Comparison of ENCODE assay signal across 20 cellular contexts in the genomic region with DNA sequence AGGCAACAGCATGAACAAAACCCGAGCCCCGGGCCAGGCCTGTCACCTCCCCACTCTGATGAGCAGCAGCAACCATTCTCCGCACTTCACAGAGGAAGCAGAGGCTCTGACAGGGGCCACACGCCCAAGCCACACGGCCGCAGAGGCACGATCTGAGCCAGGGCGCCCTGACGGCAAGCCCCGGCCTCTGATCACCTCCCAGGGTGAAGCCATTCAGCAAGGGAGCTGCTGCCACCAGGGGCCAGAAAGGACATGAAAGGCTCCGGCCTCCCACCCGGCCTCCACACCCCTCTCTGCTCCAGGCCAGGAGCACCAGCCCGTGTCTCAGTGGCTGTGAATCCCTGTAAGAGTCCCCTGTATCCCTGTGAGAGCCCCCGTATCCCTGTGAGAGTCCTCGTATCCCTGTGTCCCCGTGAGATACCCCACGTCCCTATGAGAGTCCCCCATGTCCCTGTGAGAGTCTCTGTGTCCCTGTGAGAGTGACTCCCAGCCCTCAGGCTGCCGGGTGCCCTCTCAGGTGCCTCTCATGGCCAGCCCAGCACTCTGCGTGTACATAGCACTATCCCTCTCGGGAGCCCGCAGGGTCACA.
A peak's percentile ranks its signal among the peaks of the same experiment; 100 is the strongest.
DNase-seq lines count a peak whose midpoint lies in the region; ATAC-seq and TF ChIP-seq lines count a peak whose summit lies in the region.
"Had no signal": no experiment of that assay in that cellular context is flagged by ENCODE, and none has a peak within 500 bp of the region (broad histone marks: within the 10 kb centered on the region; RNA-seq: fewer than 3 reads in every experiment).

No MANE protein-coding gene starts in this region.

- no peak overlapping the region for H3K4me3 Mint-ChIP-seq in WTC11
- H3K4me3 Mint-ChIP-seq: activated CD8-positive, alpha-beta T cell treated with anti-CD3 and anti-CD28 coated beads for 36 hours; dendritic cell treated with granulocyte-macrophage colony-stimulating factor and Interleukin-4, amounts not matched to agents 40 ng/mL and 50 ng/mL, for 4 days had no signal

- no peak overlapping the region for H2AFZ ChIP-seq in mesenchymal stem cell (ENCODE audit: low read depth, low read length)

- peak overlapping the region; percentile 34 for H2BK15ac ChIP-seq in mesenchymal stem cell (ENCODE audit: low read depth, poor library complexity, severe bottlenecking)

- no peak overlapping the region for H3K18ac ChIP-seq in mesenchymal stem cell (ENCODE audit: low read depth in 1 of 2, low read length in 2 of 2)

- peak; percentile 7 for DNase-seq in WTC11 (ENCODE audit: low spot score)
- DNase-seq in mesenchymal stem cell, result no peak
- DNase-seq in sigmoid colon, result peak; percentile 45
- DNase-seq in germinal center (ENCODE audit: low spot score), result no peak
- no peak for DNase-seq in DMS153 treated with DMSO at 0.1 percent for 48 hours (lab: John Stamatoyannopoulos, UW; ENCODE audit: unreplicated experiment)
- DNase-seq: activated CD8-positive, alpha-beta T cell treated with anti-CD3 and anti-CD28 coated beads for 36 hours; activated naive CD4-positive, alpha-beta T cell treated with Interleukin-2 at 50 U/mL for 16 hours; activated T-cell treated with anti-CD3 and anti-CD28 coated beads for 4 hours; MM.1S; NCI-H1417 treated with DMSO at 0.1 percent for 48 hours; NCI-H524 treated with DMSO at 0.1 percent for 48 hours had no signal

- H3K27ac Mint-ChIP-seq in WTC11, result peak overlapping the region; percentile 84; the same call in 1 of the 2 replicates
- H3K27ac Mint-ChIP-seq: activated CD8-positive, alpha-beta T cell treated with anti-CD3 and anti-CD28 coated beads for 36 hours; dendritic cell treated with granulocyte-macrophage colony-stimulating factor and Interleukin-4, amounts not matched to agents 40 ng/mL and 50 ng/mL, for 4 days had no signal

- intact Hi-C loops in sigmoid colon (cut with DNase I), result no loop called here

- H2BK5ac ChIP-seq in mesenchymal stem cell (ENCODE audit: low read depth, low read length, poor library complexity, severe bottlenecking), result no peak overlapping the region

- peaks cover 0 to 45% (median 0%) of the 10 kb centered on the region in 11 experiments; a peak in 8 of 22 replicates for H3K27me3 ChIP-seq in BLaER1 treated with 17β-estradiol and CSF1 and Interleukin-3, amounts not matched to agents 10 nM and 100 nM
- H3K27me3 ChIP-seq in mesenchymal stem cell (ENCODE audit: control insufficient read depth in 1 of 2, insufficient read depth in 1 of 2, low read length in 2 of 2) (no peaks in the 10 kb centered on the region), sigmoid colon (no peaks in the 10 kb centered on the region)
- H3K27me3 ChIP-seq: cardiac muscle cell, right lobe of liver had no signal

- no peak overlapping the region for H3K4me3 ChIP-seq in BLaER1 treated with 17β-estradiol and CSF1 and Interleukin-3, amounts not matched to agents 10 nM and 100 nM
- H3K4me3 ChIP-seq in mesenchymal stem cell (ENCODE audit: insufficient read depth in 1 of 2, low read depth in 1 of 2, low read length in 2 of 2) (no peak overlapping the region), sigmoid colon (no peak overlapping the region)
- H3K4me3 ChIP-seq: cardiac muscle cell, K562, right lobe of liver, thoracic aorta had no signal

- H3K14ac ChIP-seq in mesenchymal stem cell (ENCODE audit: low read length in 2 of 2), result no peak overlapping the region

- H3K36me3 ChIP-seq in BLaER1 treated with 17β-estradiol and CSF1 and Interleukin-3, amounts not matched to agents 10 nM and 100 nM, result peaks cover 12 to 35% (median 26%) of the 10 kb centered on the region in 11 experiments; a peak in 21 of 22 replicates
- H3K36me3 ChIP-seq in mesenchymal stem cell (ENCODE audit: control insufficient read depth in 1 of 2, insufficient read depth in 2 of 2, low read depth in 1 of 2, low read length in 2 of 2), result peaks cover 7 to 36% of the 10 kb centered on the region in 2 experiments
- peaks cover 0 to 7% (median 0%) of the 10 kb centered on the region in 4 donors for H3K36me3 ChIP-seq in sigmoid colon
- H3K36me3 ChIP-seq: cardiac muscle cell, right lobe of liver, thoracic aorta had no signal

- H2BK120ac ChIP-seq in mesenchymal stem cell (ENCODE audit: low read depth, low read length), result no peak overlapping the region

- no peaks in the 10 kb centered on the region for H3K9me3 ChIP-seq in BLaER1 treated with 17β-estradiol and CSF1 and Interleukin-3, amounts not matched to agents 10 nM and 100 nM (replicated peaks in 1 of 11)
- H3K9me3 ChIP-seq in mesenchymal stem cell (ENCODE audit: control insufficient read depth, low read length) (no peaks in the 10 kb centered on the region), sigmoid colon (no peaks in the 10 kb centered on the region)
- H3K9me3 ChIP-seq: Caco-2, right lobe of liver, thoracic aorta had no signal

- peak overlapping the region in 1 of 11 experiments; percentile 12; a peak in 1 of 22 replicates for H3K9ac ChIP-seq in BLaER1 treated with 17β-estradiol and CSF1 and Interleukin-3, amounts not matched to agents 10 nM and 100 nM
- no peak overlapping the region for H3K9ac ChIP-seq in mesenchymal stem cell (ENCODE audit: low read length)

- TF ChIP-seq CTCF in WTC11 (IDR thresholded peaks at IDR 0.05) (no peak), sigmoid colon (IDR thresholded peaks at IDR 0.05) (no peak)

- H3K23ac ChIP-seq in mesenchymal stem cell (ENCODE audit: low read length in 2 of 2), result no peak overlapping the region

- no peak for TF ChIP-seq POLR2A in sigmoid colon (IDR thresholded peaks at IDR 0.05)

- H3K4me2 ChIP-seq in BLaER1 treated with 17β-estradiol and CSF1 and Interleukin-3, amounts not matched to agents 10 nM and 100 nM, result peak overlapping the region in 8 of 11 experiments; percentile 61 to 99 (median 82); a peak in 13 of 22 replicates
- H3K4me2 ChIP-seq in mesenchymal stem cell (ENCODE audit: low read length, poor library complexity, severe bottlenecking), result no peak overlapping the region

- H2AK5ac ChIP-seq in mesenchymal stem cell (ENCODE audit: low read length, severe bottlenecking), result no peak overlapping the region

- no peak overlapping the region for H4K8ac ChIP-seq in mesenchymal stem cell (ENCODE audit: low read length)

- no peak overlapping the region for H3K4ac ChIP-seq in mesenchymal stem cell (ENCODE audit: low read depth in 1 of 2, low read length in 2 of 2)

- peaks cover 11% of the 10 kb centered on the region for H3K9me3 Mint-ChIP-seq in WTC11
- H3K9me3 Mint-ChIP-seq: activated CD8-positive, alpha-beta T cell treated with anti-CD3 and anti-CD28 coated beads for 36 hours had no signal

- no peak overlapping the region for H2BK12ac ChIP-seq in mesenchymal stem cell (ENCODE audit: low read length in 2 of 2)

- 97% methylated on average over 21 of the region's 21 CpGs for WGBS in mesenchymal stem cell
- WGBS in sigmoid colon, 2 donors, result 97% methylated on average over 21 of the region's 21 CpGs

- H3K27me3 Mint-ChIP-seq in WTC11 (ENCODE audit: low read depth), result no peaks in the 10 kb centered on the region
- H3K27me3 Mint-ChIP-seq: activated CD8-positive, alpha-beta T cell treated with anti-CD3 and anti-CD28 coated beads for 36 hours; dendritic cell treated with granulocyte-macrophage colony-stimulating factor and Interleukin-4, amounts not matched to agents 40 ng/mL and 50 ng/mL, for 4 days had no signal

- no peak overlapping the region for H3K27ac ChIP-seq in BLaER1 treated with 17β-estradiol and CSF1 and Interleukin-3, amounts not matched to agents 10 nM and 100 nM
- no peak overlapping the region for H3K27ac ChIP-seq in mesenchymal stem cell (ENCODE audit: low read length, poor library complexity, severe bottlenecking)
- no peak overlapping the region for H3K27ac ChIP-seq in sigmoid colon
- H3K27ac ChIP-seq: cardiac muscle cell, right lobe of liver, thoracic aorta had no signal

- CTCF ChIA-PET in WTC11 (lab: Charles Lee), result interaction anchor here (0.7 kb wide), 1 partner anchor 776 kb away, joined by 3 read pairs; no protein-coding TSS in a partner anchor

- H3K79me1 ChIP-seq in mesenchymal stem cell (replicated peaks; ENCODE audit: low read length, poor library complexity, severe bottlenecking), result peaks cover 26% of the 10 kb centered on the region

- POLR2A ChIA-PET in WTC11 (lab: Charles Lee), result interaction anchor here (0.5 kb wide), 1 partner anchor 1091 kb away, joined by 3 read pairs; no protein-coding TSS in a partner anchor

- peaks cover 18 to 98% (median 85%) of the 10 kb centered on the region in 10 experiments for H3K4me1 ChIP-seq in BLaER1 treated with 17β-estradiol and CSF1 and Interleukin-3, amounts not matched to agents 10 nM and 100 nM
- H3K4me1 ChIP-seq in mesenchymal stem cell (ENCODE audit: control insufficient read depth, insufficient read depth, low read depth, low read length) (peaks cover 1% of the 10 kb centered on the region), sigmoid colon (no peaks in the 10 kb centered on the region)
- H3K4me1 ChIP-seq: Caco-2, right lobe of liver had no signal

- no peak for TF ChIP-seq EP300 in sigmoid colon (IDR thresholded peaks at IDR 0.05)

- peaks cover 18% of the 10 kb centered on the region for H3K36me3 Mint-ChIP-seq in WTC11

- peaks cover 95 to 100% (median 100%) of the 10 kb centered on the region in 11 experiments for H4K20me1 ChIP-seq in BLaER1 treated with 17β-estradiol and CSF1 and Interleukin-3, amounts not matched to agents 10 nM and 100 nM

- no peak for ATAC-seq in WTC11
- ATAC-seq in HG02571 (IDR thresholded peaks at IDR 0.05; ENCODE audit: unreplicated experiment), result no peak
- ATAC-seq in HG02840 (IDR thresholded peaks at IDR 0.05; ENCODE audit: low FRiP score, unreplicated experiment), result no peak
- ATAC-seq: activated CD8-positive, alpha-beta T cell treated with anti-CD3 and anti-CD28 coated beads for 36 hours; K562; right lobe of liver had no signal

- peaks cover 22% of the 10 kb centered on the region for H3K4me1 Mint-ChIP-seq in WTC11

- no peak overlapping the region for H4K91ac ChIP-seq in mesenchymal stem cell (ENCODE audit: low read length)

TF ChIP-seq in WTC11, 78 proteins besides CTCF, POLR2A, EP300 and RAD21 (continues in another document):
- TF ChIP-seq ZNF416 (CRISPR knock-in tag; IDR thresholded peaks at IDR 0.05), result no peak
- TF ChIP-seq, protein P1, sequence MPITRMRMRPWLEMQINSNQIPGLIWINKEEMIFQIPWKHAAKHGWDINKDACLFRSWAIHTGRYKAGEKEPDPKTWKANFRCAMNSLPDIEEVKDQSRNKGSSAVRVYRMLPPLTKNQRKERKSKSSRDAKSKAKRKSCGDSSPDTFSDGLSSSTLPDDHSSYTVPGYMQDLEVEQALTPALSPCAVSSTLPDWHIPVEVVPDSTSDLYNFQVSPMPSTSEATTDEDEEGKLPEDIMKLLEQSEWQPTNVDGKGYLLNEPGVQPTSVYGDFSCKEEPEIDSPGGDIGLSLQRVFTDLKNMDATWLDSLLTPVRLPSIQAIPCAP (CRISPR knock-in tag; IDR thresholded peaks at IDR 0.05), result no peak
- no peak for TF ChIP-seq GRHL2 (CRISPR knock-in tag; IDR thresholded peaks at IDR 0.05; ENCODE audit: insufficient replicate concordance, severe bottlenecking)
- no peak for TF ChIP-seq SMAD3 (CRISPR knock-in tag; IDR thresholded peaks at IDR 0.05; ENCODE audit: borderline replicate concordance)
- TF ChIP-seq JAZF1 (CRISPR knock-in tag; IDR thresholded peaks at IDR 0.05), result no peak
- no peak for TF ChIP-seq OVOL2 (CRISPR knock-in tag; IDR thresholded peaks at IDR 0.05; ENCODE audit: borderline replicate concordance)

Comparison
In these comparisons a context has a peak if more than half of its experiments do, and no peak if none do; other contexts are left out.
1. DNase-seq: peak in WTC11 (single experiment) and sigmoid colon (single experiment); none in mesenchymal stem cell (single experiment), germinal center (single experiment) and DMS153 treated with DMSO at 0.1 percent for 48 hours (single experiment).